In genomic region chr22:46657655-46657953, GRCh38 we compare ENCODE assay signal across 15 cellular contexts. TPM values are rescaled to one million over a fixed set of nuclear protein-coding genes. Genes with fewer than 3 reads are reported as not detected.
A peak's percentile ranks its signal among the peaks of the same experiment; 100 is the strongest.
DNase-seq lines count a peak whose midpoint lies in the region; ATAC-seq, FAIRE-seq and TF ChIP-seq lines count a peak whose summit lies in the region.
"Had no signal": no experiment of that assay in that cellular context is flagged by ENCODE, and none has a peak within 500 bp of the region (broad histone marks: within the 10 kb centered on the region; RNA-seq: fewer than 3 reads in every experiment).

No MANE protein-coding gene starts in this region.

- CTCF ChIA-PET in K562 (lab: Yijun Ruan, JAX; ENCODE audit: low intra/inter-chr PET ratio): no interaction called here

- no peaks in the 10 kb centered on the region for H3K36me3 Mint-ChIP-seq in stimulated activated effector memory CD8-positive, alpha-beta T cell treated with anti-CD3 and anti-CD28 coated beads, Interleukin-12 subunit alpha, Interleukin-12 subunit beta, amount 100 ng/mL, for 72 hours

- H4K20me1 ChIP-seq in BLaER1 (peaks cover 96% of the 10 kb centered on the region), K562 (replicated peaks; ENCODE audit: control insufficient read depth, insufficient read depth, low read length) (no peaks in the 10 kb centered on the region)
- H4K20me1 ChIP-seq in BLaER1 treated with 17β-estradiol and CSF1 and Interleukin-3, amounts not matched to agents 10 nM and 100 nM: peaks cover 79 to 97% (median 91%) of the 10 kb centered on the region in 11 experiments

- H3K79me2 ChIP-seq in K562 (ENCODE audit: control insufficient read depth, insufficient read depth, low read length): peaks cover 19% of the 10 kb centered on the region; the same call in 2 of the 3 replicates

- no peak overlapping the region for H3K4me3 Mint-ChIP-seq in stimulated activated effector memory CD8-positive, alpha-beta T cell treated with anti-CD3 and anti-CD28 coated beads, Interleukin-12 subunit alpha, Interleukin-12 subunit beta, amount 100 ng/mL, for 72 hours
- H3K4me3 Mint-ChIP-seq: CD8-positive, alpha-beta memory T cell; H9 had no signal

- TF ChIP-seq RAD21 in K562 (CRISPR knock-in tag; conservative IDR thresholded peaks at IDR 0.05 in 1 of 2, IDR thresholded peaks at IDR 0.05 in 1 of 2): no peak

- 91% methylated on average over 6 of the region's 10 CpGs for WGBS in K562 (ENCODE audit: insufficient coverage, low coverage, missing lambda C conversion rate)

- H3K4me3 ChIP-seq in BLaER1 (no peak overlapping the region), K562 (no peak overlapping the region)
- H3K4me3 ChIP-seq in BLaER1 treated with 17β-estradiol and CSF1 and Interleukin-3, amounts not matched to agents 10 nM and 100 nM: no peak overlapping the region
- H3K4me3 ChIP-seq: A549 had no signal

- H3K9me1 ChIP-seq in K562 (ENCODE audit: control insufficient read depth, insufficient read depth, low read length): no peaks in the 10 kb centered on the region

- peak overlapping the region; percentile 63 for H3K27ac ChIP-seq in BLaER1
- peak overlapping the region in 2 of 11 experiments; percentile 27 to 40; a peak in 3 of 22 replicates for H3K27ac ChIP-seq in BLaER1 treated with 17β-estradiol and CSF1 and Interleukin-3, amounts not matched to agents 10 nM and 100 nM
- no peak overlapping the region for H3K27ac ChIP-seq in K562 (ENCODE audit: extremely low read depth, low read depth, low read length)
- H3K27ac ChIP-seq: A549 had no signal

- no peak for TF ChIP-seq EP300 in K562 (IDR thresholded peaks at IDR 0.05; ENCODE audit: low read length)

- no peak for TF ChIP-seq CTCF in K562 (IDR thresholded peaks at IDR 0.05 in 2 of 3, conservative IDR thresholded peaks at IDR 0.05 in 1 of 3; ENCODE audit: insufficient read depth in 2 of 3, low read depth in 1 of 3, low read length in 3 of 3)

- H3K27me3 ChIP-seq in BLaER1 (no peaks in the 10 kb centered on the region), K562 (ENCODE audit: control insufficient read depth in 2 of 2, insufficient read depth in 2 of 2, low read length in 2 of 2) (no peaks in the 10 kb centered on the region)
- H3K27me3 ChIP-seq in BLaER1 treated with 17β-estradiol and CSF1 and Interleukin-3, amounts not matched to agents 10 nM and 100 nM: no peaks in the 10 kb centered on the region; a peak in 1 of 22 replicates
- H3K27me3 ChIP-seq: BE2C had no signal

- intact Hi-C loops in K562 (cut with micrococcal nuclease) (no loop called here), posterior cingulate gyrus (cut with DNase I) (loop anchor here (10.0 kb wide), 1 partner anchor 73 kb away; no protein-coding TSS in a partner anchor)

- in situ Hi-C loops in K562 (cut with MboI): no loop called here

- no peak for DNase-seq in K562 (ENCODE audit: extremely low read depth in 1 of 4, low spot score in 3 of 4)
- no peak for DNase-seq in stimulated activated effector memory CD8-positive, alpha-beta T cell treated with anti-CD3 and anti-CD28 coated beads, Interleukin-12 subunit alpha, Interleukin-12 subunit beta, amount 100 ng/mL, for 72 hours (ENCODE audit: low spot score in 2 of 2)
- no peak for DNase-seq in posterior cingulate gyrus
- DNase-seq in NCI-H1417 treated with DMSO at 0.1 percent for 48 hours (lab: John Stamatoyannopoulos, UW): no peak
- DNase-seq: BE2C; Caco-2; CD8-positive, alpha-beta memory T cell; DND-41; GDM1; GOT3; H9 had no signal

- H3K4me1 ChIP-seq in BLaER1 (peaks cover 91% of the 10 kb centered on the region), K562 (replicated peaks in 1 of 2; ENCODE audit: control insufficient read depth in 2 of 2, insufficient read depth in 2 of 2, low read length in 2 of 2) (peaks cover 4 to 57% of the 10 kb centered on the region in 2 experiments; a peak in 4 of 5 replicates)
- H3K4me1 ChIP-seq in BLaER1 treated with 17β-estradiol and CSF1 and Interleukin-3, amounts not matched to agents 10 nM and 100 nM: peaks cover 38 to 92% (median 88%) of the 10 kb centered on the region in 10 experiments

- no peak for TF ChIP-seq POLR2A in K562 (conservative IDR thresholded peaks at IDR 0.05)

- H3K4me1 Mint-ChIP-seq in stimulated activated effector memory CD8-positive, alpha-beta T cell treated with anti-CD3 and anti-CD28 coated beads, Interleukin-12 subunit alpha, Interleukin-12 subunit beta, amount 100 ng/mL, for 72 hours: peaks cover 47% of the 10 kb centered on the region

- H3K9ac ChIP-seq in BLaER1 (peak overlapping the region; percentile 61), K562 (ENCODE audit: insufficient read depth in 1 of 2, low read depth in 2 of 2, low read length in 2 of 2) (no peak overlapping the region)
- H3K9ac ChIP-seq in BLaER1 treated with 17β-estradiol and CSF1 and Interleukin-3, amounts not matched to agents 10 nM and 100 nM: peak overlapping the region in 3 of 11 experiments; percentile 44 to 50 (median 50); a peak in 4 of 22 replicates

- POLR2A ChIA-PET in K562 (lab: Yijun Ruan, JAX): no interaction called here

- H3K4me2 ChIP-seq in BLaER1: peak overlapping the region; percentile 78
- peak overlapping the region; percentile 18 to 78 (median 56); a peak in 21 of 22 replicates for H3K4me2 ChIP-seq in BLaER1 treated with 17β-estradiol and CSF1 and Interleukin-3, amounts not matched to agents 10 nM and 100 nM
- H3K4me2 ChIP-seq in K562 (ENCODE audit: insufficient read depth, low read length): no peak overlapping the region
- H3K4me2 ChIP-seq: A549 had no signal

- BruUV-seq in K562 (replicated peaks; lab: Mats Ljungman, UMichigan): no TSS peak

- H3K36me3 ChIP-seq in BLaER1 (peaks cover 49% of the 10 kb centered on the region), K562 (ENCODE audit: control insufficient read depth, insufficient read depth, low read length) (peaks cover 7% of the 10 kb centered on the region; the same call in 2 of the 3 replicates)
- H3K36me3 ChIP-seq in BLaER1 treated with 17β-estradiol and CSF1 and Interleukin-3, amounts not matched to agents 10 nM and 100 nM: peaks cover 0 to 42% (median 15%) of the 10 kb centered on the region in 11 experiments; a peak in 15 of 22 replicates

- H3K9me3 ChIP-seq in BLaER1: no peaks in the 10 kb centered on the region
- no peaks in the 10 kb centered on the region for H3K9me3 ChIP-seq in BLaER1 treated with 17β-estradiol and CSF1 and Interleukin-3, amounts not matched to agents 10 nM and 100 nM (replicated peaks in 1 of 11)
- H3K9me3 ChIP-seq in K562 (replicated peaks; ENCODE audit: control insufficient read depth, insufficient read depth, low read depth, low read length): no peaks in the 10 kb centered on the region
- H3K9me3 ChIP-seq: A549, BE2C, Caco-2 had no signal

- ATAC-seq in K562: no peak
- no peak for ATAC-seq in stimulated activated effector memory CD8-positive, alpha-beta T cell treated with anti-CD3 and anti-CD28 coated beads, Interleukin-12 subunit alpha, Interleukin-12 subunit beta, amount 100 ng/mL, for 72 hours
- ATAC-seq: A549 had no signal

- peak overlapping the region; percentile 82 for H3K27ac Mint-ChIP-seq in stimulated activated effector memory CD8-positive, alpha-beta T cell treated with anti-CD3 and anti-CD28 coated beads, Interleukin-12 subunit alpha, Interleukin-12 subunit beta, amount 100 ng/mL, for 72 hours

- H2AFZ ChIP-seq in K562 (ENCODE audit: low read depth, low read length): no peak overlapping the region

- no peak for FAIRE-seq in K562 (lab: Jason Lieb, UNC)
- FAIRE-seq: A549, GM12892 had no signal

- no peaks in the 10 kb centered on the region for H3K9me3 Mint-ChIP-seq in stimulated activated effector memory CD8-positive, alpha-beta T cell treated with anti-CD3 and anti-CD28 coated beads, Interleukin-12 subunit alpha, Interleukin-12 subunit beta, amount 100 ng/mL, for 72 hours
- H3K9me3 Mint-ChIP-seq: CD8-positive, alpha-beta memory T cell; H9 had no signal

TF ChIP-seq in K562, 482 proteins besides CTCF, POLR2A, EP300 and RAD21:
- TF ChIP-seq SIN3B (IDR thresholded peaks at IDR 0.05; ENCODE audit: low read depth) (no peak), NR2C1 (IDR thresholded peaks at IDR 0.05) (0 out of 2 replicates have a peak, but pooled peaks have one; percentile 3), NR2C1 (tag; IDR thresholded peaks at IDR 0.05) (no peak)

RNA-seq across cellular contexts. Expression of gene GRAMD4, which starts 37.4 kb away (rescaled TPM):
- 92.4 and 123 TPM in 2 replicates for total RNA-seq in K562 (2011; cell fraction: chromatin; rRNA removed; ENCODE audit: low replicate concordance)
- 64.0 and 80.4 TPM in 2 replicates for total RNA-seq in K562 (2011; cell fraction: nucleolus; rRNA removed)
- 41.7 and 59.0 TPM in 2 replicates for total RNA-seq in K562 (2011; cell fraction: nucleoplasm; rRNA removed)
- total RNA-seq in K562 (2014; rRNA removed): 44.8 and 52.4 TPM in 2 replicates
- total RNA-seq in K562 (2014; rRNA removed; fragmentation: Illumina TruSeq; extraction: Trizol): 13.6 and 14.1 TPM in 2 replicates
- total RNA-seq in K562 (2015; rRNA removed; fragmentation: Illumina TruSeq; extraction: Trizol): 16.0 and 18.6 TPM in 2 replicates
- 44.0 and 45.4 TPM in 2 replicates for total RNA-seq in K562 (2021)
- polyA plus RNA-seq in K562 (2011; rRNA removed): 31.9 and 35.5 TPM in 2 replicates
- 14.5 and 32.1 TPM in 2 replicates for polyA plus RNA-seq in K562 (2011; cell fraction: cytosol; rRNA removed)
- polyA plus RNA-seq in K562 (2011; cell fraction: nucleus; rRNA removed): 70.0 and 77.3 TPM in 2 replicates
- 17.3 and 43.4 TPM in 2 replicates for polyA plus RNA-seq in K562 (2012)
- polyA plus RNA-seq in K562 (2014; fragmentation: Illumina TruSeq; extraction: Trizol): 13.7 and 15.3 TPM in 2 replicates
- polyA plus RNA-seq in K562 (2014; fragmentation: Nextera tagmentation; extraction: Ambion mirVana): under 1 TPM; 0.18 to 0.28 TPM
- polyA plus RNA-seq in K562 (2014; rRNA removed): 31.5 and 37.3 TPM in 2 replicates
- 34.2 and 53.1 TPM in 2 replicates for polyA minus RNA-seq in K562 (2011; rRNA and poly(A)+ RNA removed)
- 20.3 and 27.3 TPM in 2 replicates for polyA minus RNA-seq in K562 (2011; cell fraction: cytosol; rRNA and poly(A)+ RNA removed)
- polyA minus RNA-seq in K562 (2011; cell fraction: nucleus; rRNA and poly(A)+ RNA removed): 21.4 and 52.2 TPM in 2 replicates
